1 cellular context compared by ENCODE assay signal in genomic region chr2:74250189-74250631, GRCh38.
TF ChIP-seq lines count a peak whose summit lies in the region.

No MANE protein-coding gene starts in this region.

TF ChIP-seq in K562, 482 proteins besides CTCF, POLR2A, EP300 and RAD21 (continued from another document):
- TF ChIP-seq PATZ1 (CRISPR knock-in tag; IDR thresholded peaks at IDR 0.05; ENCODE audit: borderline replicate concordance): no peak
- no peak for TF ChIP-seq KLF13 (tag; IDR thresholded peaks at IDR 0.05; ENCODE audit: borderline replicate concordance, low read depth)
- TF ChIP-seq GTF3C2 (IDR thresholded peaks at IDR 0.05; ENCODE audit: borderline replicate concordance, extremely low read depth, insufficient read length): no peak
- TF ChIP-seq NRF1 (conservative IDR thresholded peaks at IDR 0.05 in 1 of 2, IDR thresholded peaks at IDR 0.05 in 1 of 2): no peak
- peak; percentile 80 for TF ChIP-seq SMC3 (conservative IDR thresholded peaks at IDR 0.05; ENCODE audit: insufficient read depth, low read depth, low read length)
- TF ChIP-seq DEAF1 (CRISPR knock-in tag; IDR thresholded peaks at IDR 0.05): peak; percentile 75
- no peak for TF ChIP-seq CREB1 (IDR thresholded peaks at IDR 0.05)
- 0 out of 2 replicates have a peak, but pooled peaks have one; percentile 16 for TF ChIP-seq CREB1 (CRISPR knock-in tag; IDR thresholded peaks at IDR 0.05)
- TF ChIP-seq ZNF511 (CRISPR knock-in tag; IDR thresholded peaks at IDR 0.05): no peak
- TF ChIP-seq MNT (conservative IDR thresholded peaks at IDR 0.05): 0 out of 4 replicates have a peak, but pooled peaks of 1 of the 2 experiments have one; percentile 10
- no peak for TF ChIP-seq HDAC2 (IDR thresholded peaks at IDR 0.05)
- no peak for TF ChIP-seq RFX7 (CRISPR knock-in tag; IDR thresholded peaks at IDR 0.05)
- 0 out of 2 replicates have a peak, but pooled peaks have one; percentile 11 for TF ChIP-seq ZKSCAN1 (IDR thresholded peaks at IDR 0.05; ENCODE audit: low read depth, low read length)
- no peak for TF ChIP-seq ZNF263 (CRISPR knock-in tag; IDR thresholded peaks at IDR 0.05; ENCODE audit: borderline replicate concordance)
- TF ChIP-seq PYGO2 (tag; IDR thresholded peaks at IDR 0.05): no peak
- TF ChIP-seq RCOR1 (IDR thresholded peaks at IDR 0.05; ENCODE audit: borderline replicate concordance in 1 of 2, low read depth in 2 of 2, low read length in 2 of 2): peak in 1 of 2 experiments; percentile 28; a peak in 1 of 4 replicates
- no peak for TF ChIP-seq NUFIP1 (IDR thresholded peaks at IDR 0.05; ENCODE audit: partially characterized antibody)
- TF ChIP-seq ZNF644 (tag; IDR thresholded peaks at IDR 0.05; ENCODE audit: low read depth): no peak
- no peak for TF ChIP-seq ZNF280A (IDR thresholded peaks at IDR 0.05; ENCODE audit: low read depth, partially characterized antibody)
- TF ChIP-seq ZNF408 (CRISPR knock-in tag; IDR thresholded peaks at IDR 0.05; ENCODE audit: low read depth): no peak
- TF ChIP-seq SMAD4 (CRISPR knock-in tag; conservative IDR thresholded peaks at IDR 0.05): no peak
- TF ChIP-seq POLR2AphosphoS5 (IDR thresholded peaks at IDR 0.05; ENCODE audit: control insufficient read depth, insufficient read depth, low read depth, low read length): no peak
- no peak for TF ChIP-seq SNIP1 (IDR thresholded peaks at IDR 0.05; ENCODE audit: low read depth)
- no peak for TF ChIP-seq GMEB1 (CRISPR knock-in tag; IDR thresholded peaks at IDR 0.05)
- no peak for TF ChIP-seq ZNF354B (CRISPR knock-in tag; IDR thresholded peaks at IDR 0.05)
